ENCODE assay signal across 21 cellular contexts in genomic region chr15:85756411-85757072, GRCh38. TPM values are rescaled to one million over a fixed set of nuclear protein-coding genes. Genes with fewer than 3 reads are reported as not detected.
A peak's percentile ranks its signal among the peaks of the same experiment; 100 is the strongest.
DNase-seq lines count a peak whose midpoint lies in the region; ATAC-seq and TF ChIP-seq lines count a peak whose summit lies in the region.
"Had no signal": no experiment of that assay in that cellular context is flagged by ENCODE, and none has a peak within 500 bp of the region (broad histone marks: within the 10 kb centered on the region; RNA-seq: fewer than 3 reads in every experiment).

No MANE protein-coding gene starts in this region.

- POLR2A ChIA-PET in RWPE1 (lab: Yijun Ruan, JAX; ENCODE audit: low non-redundant PET): no interaction called here

- no peaks in the 10 kb centered on the region for H3K27me3 Mint-ChIP-seq in natural killer cell (ENCODE audit: low read depth in 2 of 2)

- 94 to 98% methylated on average over 8 to 9 of the region's 9 CpGs for WGBS in GM23248 (ENCODE audit: low coverage in 1 of 2, low lambda C conversion rate in 2 of 2, missing lambda C conversion rate in 2 of 2), 2 experiments
- 92 to 93% methylated on average over 9 of the region's 9 CpGs for WGBS in sigmoid colon, 2 donors

- in situ Hi-C loops in GM23248 (cut with MboI): no loop called here
- in situ Hi-C loops in GM13976 (cut with MboI; ENCODE audit: low sequenced_read_pairs, unreplicated experiment): no loop called here

- H3K79me2 ChIP-seq in GM23248 (ENCODE audit: insufficient read depth): no peaks in the 10 kb centered on the region

- TF ChIP-seq POLR2A in sigmoid colon (IDR thresholded peaks at IDR 0.05): no peak

- intact Hi-C loops in sigmoid colon (cut with DNase I): no loop called here
- intact Hi-C loops in natural killer cell (cut with micrococcal nuclease): no loop called here

- H3K4me3 Mint-ChIP-seq in natural killer cell: no peak overlapping the region
- H3K4me3 Mint-ChIP-seq: neural progenitor cell had no signal

- no peaks in the 10 kb centered on the region for H4K20me1 ChIP-seq in GM23248 (ENCODE audit: insufficient read depth)

- DNase-seq in GM23248 (peak; percentile 27), RWPE1 (ENCODE audit: low spot score) (no peak), epithelial cell of esophagus (ENCODE audit: low read depth) (peak; percentile 64), sigmoid colon (peak; percentile 59), natural killer cell (no peak), GM13976 (ENCODE audit: low spot score) (no peak)
- no peak for DNase-seq in activated CD8-positive, alpha-beta memory T cell treated with anti-CD3 and anti-CD28 coated beads, Interleukin-2, amount 50 U/mL, for 4 hours
- DNase-seq: BE2C; brain microvascular endothelial cell; foreskin melanocyte; kidney glomerular epithelial cell; midbrain; NCI-H1092 treated with DMSO at 0.1 percent for 48 hours; NCI-H2081; NK-92 treated with Interleukin-12 subunit alpha and Interleukin-12 subunit beta, amount 100 ng/mL, for 24 hours; RPMI8226 had no signal

- ATAC-seq in natural killer cell: no peak
- ATAC-seq: K562 had no signal

- H3K27me3 ChIP-seq in GM23248 (replicated peaks; ENCODE audit: insufficient read depth) (no peaks in the 10 kb centered on the region), sigmoid colon (no peaks in the 10 kb centered on the region)
- H3K27me3 ChIP-seq: BE2C, brain microvascular endothelial cell, dorsolateral prefrontal cortex, neural progenitor cell, tibial nerve had no signal

- CTCF ChIA-PET in RWPE1 (lab: Yijun Ruan, JAX): interaction anchor here (0.6 kb wide), 1 partner anchor 733 kb away, joined by 5 read pairs; no protein-coding TSS in a partner anchor

- H3K27ac ChIP-seq in GM23248: no peak overlapping the region
- H3K27ac ChIP-seq in RWPE1: peak overlapping the region; percentile 20; the same call in 1 of the 2 replicates
- no peak overlapping the region for H3K27ac ChIP-seq in sigmoid colon
- H3K27ac ChIP-seq: brain microvascular endothelial cell, dorsolateral prefrontal cortex, neural progenitor cell, tibial nerve had no signal

- H2AFZ ChIP-seq in GM23248: no peak overlapping the region
- H2AFZ ChIP-seq: neural progenitor cell had no signal

- H3K9me3 Mint-ChIP-seq in natural killer cell: no peaks in the 10 kb centered on the region
- H3K9me3 Mint-ChIP-seq: neural progenitor cell had no signal

- no peak overlapping the region for H3K9ac ChIP-seq in GM23248
- H3K9ac ChIP-seq: neural progenitor cell had no signal

- TF ChIP-seq EP300 in sigmoid colon (IDR thresholded peaks at IDR 0.05): no peak

- H3K9me3 ChIP-seq in GM23248 (ENCODE audit: low read depth) (no peaks in the 10 kb centered on the region), sigmoid colon (no peaks in the 10 kb centered on the region)
- H3K9me3 ChIP-seq: BE2C, Caco-2, tibial nerve had no signal

- peaks cover 8 to 16% of the 10 kb centered on the region in 2 donors for H3K4me1 Mint-ChIP-seq in natural killer cell

- no peak overlapping the region for H3K27ac Mint-ChIP-seq in natural killer cell
- H3K27ac Mint-ChIP-seq: neural progenitor cell had no signal

- TF ChIP-seq CTCF in RWPE1 (conservative IDR thresholded peaks at IDR 0.05; ENCODE audit: low read depth): no peak
- TF ChIP-seq CTCF in epithelial cell of esophagus (IDR thresholded peaks at IDR 0.05; ENCODE audit: insufficient read depth, low read depth, low read length, missing control alignments): no peak
- no peak for TF ChIP-seq CTCF in sigmoid colon (IDR thresholded peaks at IDR 0.05)
- no peak for TF ChIP-seq CTCF in natural killer cell (IDR thresholded peaks at IDR 0.05)
- no peak for TF ChIP-seq CTCF in GM13976 (IDR thresholded peaks at IDR 0.05; ENCODE audit: borderline replicate concordance, control extremely low read depth, extremely low read depth, insufficient read depth, missing control alignments)

- H3K4me1 ChIP-seq in GM23248 (ENCODE audit: insufficient read depth): no peaks in the 10 kb centered on the region
- peaks cover 0 to 20% (median 17%) of the 10 kb centered on the region in 4 donors for H3K4me1 ChIP-seq in sigmoid colon
- H3K4me1 ChIP-seq: Caco-2 had no signal

- no peaks in the 10 kb centered on the region for H3F3A ChIP-seq in GM23248 (ENCODE audit: insufficient read depth)

- H3K36me3 ChIP-seq in GM23248 (ENCODE audit: low read depth) (no peaks in the 10 kb centered on the region), sigmoid colon (peaks cover 0 to 6% (median 0%) of the 10 kb centered on the region in 4 donors)
- H3K36me3 ChIP-seq: BE2C, brain microvascular endothelial cell, neural progenitor cell had no signal

- no peak overlapping the region for H3K4me2 ChIP-seq in GM23248 (ENCODE audit: unreplicated experiment)
- H3K4me2 ChIP-seq: neural progenitor cell had no signal

- no peaks in the 10 kb centered on the region for H3K9me2 ChIP-seq in GM23248 (ENCODE audit: insufficient read depth)

- no peaks in the 10 kb centered on the region for H3K36me3 Mint-ChIP-seq in natural killer cell

- H3K4me3 ChIP-seq in GM23248 (no peak overlapping the region), epithelial cell of esophagus (ENCODE audit: low read length) (no peak overlapping the region), sigmoid colon (no peak overlapping the region)
- H3K4me3 ChIP-seq: dorsolateral prefrontal cortex, K562, neural progenitor cell, tibial nerve had no signal

RNA-seq across cellular contexts. Expression of gene KLHL25, which starts 38.2 kb away (rescaled TPM):
- 2.5 and 7.1 TPM in 2 replicates for total RNA-seq in GM23248 (2014; rRNA removed; shearing (Covaris generic))
- polyA plus RNA-seq in GM23248 (2016; fragmentation: Nextera tagmentation; extraction: Ambion mirVana): 0.95 and 2.0 TPM in 2 replicates
- total RNA-seq in sigmoid colon: 1 to 10 TPM; 4.1 to 9.0 (median 6.9) TPM
- 1 to 10 TPM; 3.0 to 7.7 (median 4.6) TPM for polyA plus RNA-seq in sigmoid colon
- 10 to 100 TPM in 2 of 3 donors, 1 to 10 TPM in 1; 6.5 to 16.2 (median 10.4) TPM for total RNA-seq in natural killer cell

Comparison
In these comparisons a context has a peak if more than half of its experiments do, and no peak if none do; other contexts are left out.
1. DNase-seq: peak in GM23248 (single experiment), epithelial cell of esophagus (single experiment) and sigmoid colon (single experiment); none in RWPE1 (single experiment), activated CD8-positive, alpha-beta memory T cell treated with anti-CD3 and anti-CD28 coated beads, Interleukin-2, amount 50 U/mL, for 4 hours (single experiment), natural killer cell (single experiment) and GM13976 (single experiment).